In genomic region chr9:36258170-36258988, GRCh38 we compare ENCODE assay signal across 7 cellular contexts. TPM values are rescaled to one million over a fixed set of nuclear protein-coding genes. Genes with fewer than 3 reads are reported as not detected.
A peak's percentile ranks its signal among the peaks of the same experiment; 100 is the strongest.
DNase-seq lines count a peak whose midpoint lies in the region; ATAC-seq and TF ChIP-seq lines count a peak whose summit lies in the region.

GNE (minus strand) TSS chr9:36258448; CDS start chr9:36249355, 9,093 bp downstream.

- H3K4me3 ChIP-seq in WERI-Rb-1 (ENCODE audit: low read depth, low read length) (peak within 1 kb of the TSS; percentile 90), breast epithelium (peak within 1 kb of the TSS; percentile 95 to 97 (median 95)), iPS-18a (ENCODE audit: low read length) (peak within 1 kb of the TSS; percentile 90), skeletal muscle satellite cell (ENCODE audit: low read length) (peak within 1 kb of the TSS; percentile 77)

- H3K27me3 ChIP-seq in WERI-Rb-1 (ENCODE audit: insufficient read depth, low read depth, severe bottlenecking) = no peaks in the 10 kb centered on the region
- H3K27me3 ChIP-seq in breast epithelium = no peaks in the 10 kb centered on the region
- H3K27me3 ChIP-seq in iPS-18a (ENCODE audit: control insufficient read depth, insufficient read depth, low read length) = no peaks in the 10 kb centered on the region
- H3K27me3 ChIP-seq in skeletal muscle satellite cell (ENCODE audit: control insufficient read depth, insufficient read depth, low read length) = no peaks in the 10 kb centered on the region

- peak within 1 kb of the TSS; percentile 82 for H3K4me2 ChIP-seq in skeletal muscle satellite cell (ENCODE audit: low read length)

- H3K4me1 ChIP-seq in breast epithelium (no peaks in the 10 kb centered on the region), iPS-18a (ENCODE audit: control insufficient read depth, low read depth, low read length) (no peaks in the 10 kb centered on the region), skeletal muscle satellite cell (ENCODE audit: control insufficient read depth, insufficient read depth, low read length) (peaks cover 5% of the 10 kb centered on the region)

- peak within 1 kb of the TSS; percentile 72 for H3K27ac ChIP-seq in WERI-Rb-1
- H3K27ac ChIP-seq in breast epithelium = peak within 1 kb of the TSS; percentile 96 to 99
- no peak within 1 kb of the TSS for H3K27ac ChIP-seq in iPS-18a (ENCODE audit: low read length)

- DNase-seq in NCI-H2171 (lab: John Stamatoyannopoulos, UW) = peak; percentile 82
- DNase-seq in WERI-Rb-1 = peak; percentile 98
- DNase-seq in breast epithelium (ENCODE audit: low spot score in 2 of 2) = peak; percentile 97 to 99

- peaks cover 7% of the 10 kb centered on the region for H3K36me3 ChIP-seq in WERI-Rb-1
- no peaks in the 10 kb centered on the region for H3K36me3 ChIP-seq in breast epithelium
- no peaks in the 10 kb centered on the region for H3K36me3 ChIP-seq in iPS-18a (ENCODE audit: control insufficient read depth, low read depth, low read length)
- peaks cover 3% of the 10 kb centered on the region for H3K36me3 ChIP-seq in skeletal muscle satellite cell (ENCODE audit: insufficient read depth, low read length)

- TF ChIP-seq POLR2A in breast epithelium (IDR thresholded peaks at IDR 0.05) = peak; percentile 96

- H3K9me3 ChIP-seq in WERI-Rb-1 (ENCODE audit: severe bottlenecking) = no peaks in the 10 kb centered on the region
- no peaks in the 10 kb centered on the region for H3K9me3 ChIP-seq in breast epithelium
- no peaks in the 10 kb centered on the region for H3K9me3 ChIP-seq in iPS-18a (ENCODE audit: control insufficient read depth, low read depth, low read length)
- H3K9me3 ChIP-seq in skeletal muscle satellite cell (replicated peaks; ENCODE audit: low read length) = no peaks in the 10 kb centered on the region

- peak; percentile 90 for ATAC-seq in GM18511 (IDR thresholded peaks at IDR 0.05; ENCODE audit: unreplicated experiment)
- peak; percentile 85 for ATAC-seq in HG03025 (IDR thresholded peaks at IDR 0.05; ENCODE audit: low FRiP score, unreplicated experiment)

- TF ChIP-seq CTCF in WERI-Rb-1 (IDR thresholded peaks at IDR 0.05; ENCODE audit: low read depth, low read length) (no peak), breast epithelium (IDR thresholded peaks at IDR 0.05) (no peak)

- H3K9ac ChIP-seq in iPS-18a (ENCODE audit: low read length) = peak within 1 kb of the TSS; percentile 70
- peak within 1 kb of the TSS; percentile 79 for H3K9ac ChIP-seq in skeletal muscle satellite cell (ENCODE audit: low read depth, low read length)

- intact Hi-C loops in breast epithelium (cut with DNase I; ENCODE audit: low total_unique reads) = no loop called here

RNA-seq across cellular contexts. Expression of gene GNE, which starts in this region (rescaled TPM):
- total RNA-seq in breast epithelium = 10 to 100 TPM; 24.9 to 38.2 (median 35.1) TPM
- total RNA-seq in skeletal muscle satellite cell (2012; rRNA removed) = 18.3 and 19.2 TPM in 2 replicates
